ENCODE assay signal across 19 cellular contexts in genomic region chr19:46385636-46386035, GRCh38. TPM values are rescaled to one million over a fixed set of nuclear protein-coding genes. Genes with fewer than 3 reads are reported as not detected.
"Had no signal": no experiment of that assay in that cellular context is flagged by ENCODE, and none has a peak within 500 bp of the region (broad histone marks: within the 10 kb centered on the region; RNA-seq: fewer than 3 reads in every experiment).

No MANE protein-coding gene starts in this region.

- H3K27ac Mint-ChIP-seq: activated B cell treated with CpG ODN at 0.5 μM for 24 hours; endodermal cell; immature natural killer cell; memory B cell; natural killer cell treated with Interleukin-12 subunit alpha and Interleukin-12 subunit beta and Interleukin-15 and Interleukin-18, amount 100 ng/mL, for 72 hours; T-cell had no signal

- H3K9me3 Mint-ChIP-seq: activated B cell treated with CpG ODN at 0.5 μM for 24 hours; endodermal cell; immature natural killer cell; memory B cell; natural killer cell treated with Interleukin-12 subunit alpha and Interleukin-12 subunit beta and Interleukin-15 and Interleukin-18, amount 100 ng/mL, for 72 hours; T-cell had no signal

- H3K4me3 Mint-ChIP-seq: activated B cell treated with CpG ODN at 0.5 μM for 24 hours; endodermal cell; immature natural killer cell; memory B cell; natural killer cell treated with Interleukin-12 subunit alpha and Interleukin-12 subunit beta and Interleukin-15 and Interleukin-18, amount 100 ng/mL, for 72 hours; T-cell had no signal

- ATAC-seq: left colon; natural killer cell treated with Interleukin-12 subunit alpha and Interleukin-12 subunit beta and Interleukin-15 and Interleukin-18, amount 100 ng/mL, for 72 hours; sciatic nerve; stimulated activated naive CD8-positive, alpha-beta T cell treated with anti-CD3 and anti-CD28 coated beads, Interleukin-15, Interleukin-2, amounts not matched to agents 100 U/mL and 50 U/mL, for 24 hours; T-cell had no signal

- H3K4me1 Mint-ChIP-seq: activated B cell treated with CpG ODN at 0.5 μM for 24 hours, endodermal cell, memory B cell had no signal

- DNase-seq: activated B cell treated with CpG ODN at 0.5 μM for 24 hours; activated CD4-positive, alpha-beta T cell treated with anti-CD3 and anti-CD28 coated beads, Interleukin-2, amount 50 U/mL, for 1 hour; activated gamma-delta T cell treated with Interleukin-2 at 50 U/mL for 16 hours; activated T-cell treated with anti-CD3 and anti-CD28 coated beads, Interleukin-2, amount 50 U/mL, for 48 hours; immature natural killer cell; left colon; nucleus accumbens; stimulated activated CD4-positive, alpha-beta T cell treated with anti-CD3 and anti-CD28 coated beads, Interleukin-2, amount 100 ng/mL, for 24 hours; stimulated activated naive CD8-positive, alpha-beta T cell treated with anti-CD3 and anti-CD28 coated beads, Interleukin-15, Interleukin-2, amounts not matched to agents 100 U/mL and 50 U/mL, for 24 hours; T-cell had no signal

- H3K27ac ChIP-seq: prostate gland had no signal

- H3K27me3 Mint-ChIP-seq: activated B cell treated with CpG ODN at 0.5 μM for 24 hours; memory B cell; natural killer cell treated with Interleukin-12 subunit alpha and Interleukin-12 subunit beta and Interleukin-15 and Interleukin-18, amount 100 ng/mL, for 72 hours; T-cell had no signal

- H3K4me3 ChIP-seq: prostate gland had no signal

- H3K9me3 ChIP-seq: prostate gland had no signal

- H3K4me1 ChIP-seq: prostate gland had no signal

RNA-seq across cellular contexts. Expression of gene CCDC8, which starts 27.7 kb away (rescaled TPM):
- total RNA-seq: activated B cell treated with CpG ODN at 0.5 μM for 24 hours; natural killer cell treated with Interleukin-12 subunit alpha and Interleukin-12 subunit beta and Interleukin-15 and Interleukin-18, amount 100 ng/mL, for 72 hours; SK-MEL-5 had no signal
- polyA plus RNA-seq: immature natural killer cell had no signal

RNA-seq across cellular contexts. Expression of gene PNMA8C, which starts 43.1 kb away (rescaled TPM):
- total RNA-seq: activated B cell treated with CpG ODN at 0.5 μM for 24 hours; dermis microvascular lymphatic vessel endothelial cell; glomerular endothelial cell; natural killer cell treated with Interleukin-12 subunit alpha and Interleukin-12 subunit beta and Interleukin-15 and Interleukin-18, amount 100 ng/mL, for 72 hours; sciatic nerve; SK-MEL-5; T-cell had no signal
- polyA plus RNA-seq: esophagus had no signal
